Comparison of ENCODE assay signal across 12 cellular contexts in the genomic region with DNA sequence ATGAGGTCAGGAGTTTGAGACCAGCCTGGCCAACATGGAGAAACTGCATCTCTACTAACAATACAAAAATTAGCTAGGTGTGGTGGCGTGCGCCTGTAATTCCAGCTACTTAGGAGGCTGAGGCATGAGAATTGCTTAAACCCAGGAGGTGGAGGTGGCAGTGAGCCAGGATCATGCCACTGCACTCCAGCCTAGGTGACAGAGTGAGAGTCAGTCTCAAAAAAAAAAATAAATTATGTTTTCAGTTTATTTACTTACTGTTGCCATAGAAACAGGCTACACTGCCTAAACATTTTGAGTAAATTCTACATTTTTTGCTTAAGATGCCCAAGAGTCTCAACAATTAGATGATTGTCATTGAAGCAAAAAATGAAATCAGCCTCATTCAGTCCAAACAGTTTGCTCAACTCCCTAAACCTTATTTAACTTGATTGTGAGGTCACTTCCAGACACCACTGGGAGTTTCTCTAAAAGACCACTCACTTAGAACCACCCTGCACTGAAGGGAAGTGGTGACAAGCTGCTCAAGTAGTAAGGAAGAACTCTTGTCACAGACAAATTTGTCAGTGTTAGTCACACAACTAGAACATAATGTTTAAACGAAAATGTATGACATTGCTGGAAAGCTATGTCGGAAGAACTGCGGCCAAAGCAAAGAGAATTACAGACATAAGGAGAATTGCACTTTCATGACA. TPM values are rescaled to one million over a fixed set of nuclear protein-coding genes. Genes with fewer than 3 reads are reported as not detected.
DNase-seq lines count a peak whose midpoint lies in the region; ATAC-seq, FAIRE-seq and TF ChIP-seq lines count a peak whose summit lies in the region.
"Had no signal": no experiment of that assay in that cellular context is flagged by ENCODE, and none has a peak within 500 bp of the region (broad histone marks: within the 10 kb centered on the region; RNA-seq: fewer than 3 reads in every experiment).

No MANE protein-coding gene starts in this region.

- H3K27ac Mint-ChIP-seq in activated T-cell treated with anti-CD3 and anti-CD28 coated beads, Interleukin-2, amount 50 U/mL, for 72 hours: no peak overlapping the region

- no peaks in the 10 kb centered on the region for H3K9me1 ChIP-seq in keratinocyte (ENCODE audit: control insufficient read depth, extremely low read depth, insufficient read depth, low read length)

- in situ Hi-C loops in astrocyte of the cerebellum (cut with HindIII; ENCODE audit: low sequenced_read_pairs): no loop called here

- H3K79me2 ChIP-seq in keratinocyte (ENCODE audit: control insufficient read depth, insufficient read depth, low read length): no peaks in the 10 kb centered on the region

- WGBS in upper lobe of left lung, 2 donors: 57 to 62% methylated on average over 5 of the region's 5 CpGs

- H3K27ac ChIP-seq in keratinocyte (ENCODE audit: control insufficient read depth, insufficient read depth, low read length): peak overlapping the region; percentile 2
- peak overlapping the region in 3 of 4 donors; percentile 7 to 55 (median 23) for H3K27ac ChIP-seq in upper lobe of left lung

- no peak overlapping the region for H3K4me3 Mint-ChIP-seq in activated T-cell treated with anti-CD3 and anti-CD28 coated beads, Interleukin-2, amount 50 U/mL, for 72 hours
- H3K4me3 Mint-ChIP-seq: CD4-positive, alpha-beta memory T cell had no signal

- H3K36me3 ChIP-seq in keratinocyte (ENCODE audit: control insufficient read depth in 2 of 2, extremely low read depth in 1 of 2, insufficient read depth in 2 of 2, low read length in 2 of 2): no peaks in the 10 kb centered on the region
- H3K36me3 ChIP-seq in upper lobe of left lung: no peaks in the 10 kb centered on the region

- no peak overlapping the region for H3K9ac ChIP-seq in keratinocyte (ENCODE audit: control insufficient read depth, extremely low read depth, insufficient read depth, low read length)

- no peak for TF ChIP-seq POLR2A in upper lobe of left lung (IDR thresholded peaks at IDR 0.05)

- H3K27me3 Mint-ChIP-seq in activated T-cell treated with anti-CD3 and anti-CD28 coated beads, Interleukin-2, amount 50 U/mL, for 72 hours (ENCODE audit: low read depth): no peaks in the 10 kb centered on the region
- H3K27me3 Mint-ChIP-seq: CD4-positive, alpha-beta memory T cell had no signal

- H3K4me1 Mint-ChIP-seq in activated T-cell treated with anti-CD3 and anti-CD28 coated beads, Interleukin-2, amount 50 U/mL, for 72 hours (ENCODE audit: low read depth): no peaks in the 10 kb centered on the region

- ATAC-seq in activated T-cell treated with anti-CD3 and anti-CD28 coated beads, Interleukin-2, amount 50 U/mL, for 72 hours (replicated peaks in 1 of 2): peak; percentile 58 to 84
- ATAC-seq in upper lobe of left lung (ENCODE audit: low FRiP score in 2 of 2) (peak in 1 of 2 donors; percentile 92), omental fat pad (ENCODE audit: low FRiP score) (no peak)

- peaks cover 2 to 5% of the 10 kb centered on the region in 2 donors for H3K36me3 Mint-ChIP-seq in activated T-cell treated with anti-CD3 and anti-CD28 coated beads, Interleukin-2, amount 50 U/mL, for 72 hours (ENCODE audit: insufficient read depth in 2 of 2)
- H3K36me3 Mint-ChIP-seq: CD4-positive, alpha-beta memory T cell had no signal

- TF ChIP-seq CTCF in astrocyte of the cerebellum (IDR thresholded peaks at IDR 0.05; ENCODE audit: low read depth, low read length, missing control alignments) (no peak), keratinocyte (optimal IDR thresholded peaks at IDR 0.05 in 1 of 3, IDR thresholded peaks at IDR 0.05 in 1 of 3, conservative IDR thresholded peaks at IDR 0.05 in 1 of 3; ENCODE audit: extremely low read depth in 1 of 3, insufficient read depth in 2 of 3, low read length in 3 of 3) (no peak), upper lobe of left lung (IDR thresholded peaks at IDR 0.05) (no peak), omental fat pad (IDR thresholded peaks at IDR 0.05) (no peak)

- H3K27me3 ChIP-seq in keratinocyte (ENCODE audit: control insufficient read depth, extremely low read depth, insufficient read depth, low read length) (no peaks in the 10 kb centered on the region), upper lobe of left lung (no peaks in the 10 kb centered on the region)

- dilution Hi-C loops in keratinocyte (cut with MboI; ENCODE audit: extremely low pct_ligation_motif_present, low sequenced_read_pairs): no loop called here

- H4K20me1 ChIP-seq in keratinocyte (ENCODE audit: control insufficient read depth, extremely low read depth, insufficient read depth, low read length): no peaks in the 10 kb centered on the region

- H3K4me1 ChIP-seq in keratinocyte (ENCODE audit: control insufficient read depth, extremely low read depth, insufficient read depth, low read length) (peaks cover 20% of the 10 kb centered on the region), upper lobe of left lung (no peaks in the 10 kb centered on the region)

- H2AFZ ChIP-seq in keratinocyte (ENCODE audit: control insufficient read depth, low read length): no peak overlapping the region

- H3K4me2 ChIP-seq in keratinocyte (ENCODE audit: control insufficient read depth, extremely low read depth, insufficient read depth, low read depth, low read length): no peak overlapping the region

- no peak for DNase-seq in activated T-cell treated with anti-CD3 and anti-CD28 coated beads, Interleukin-2, amount 50 U/mL, for 72 hours
- DNase-seq in activated T-cell treated with anti-CD3 and anti-CD28 coated beads for 4 hours (no peak), astrocyte of the cerebellum (ENCODE audit: low read depth) (peak; percentile 16), keratinocyte (ENCODE audit: low read depth, low spot score) (no peak), upper lobe of left lung (no peak), SHP77 treated with DMSO at 0.1 percent for 48 hours (lab: John Stamatoyannopoulos, UW) (no peak), GM19238 (ENCODE audit: insufficient read length, low spot score) (no peak), omental fat pad (ENCODE audit: low spot score) (no peak)
- DNase-seq: activated CD4-positive, alpha-beta T cell treated with anti-CD3 and anti-CD28 coated beads for 4 hours; effector memory CD4-positive, alpha-beta T cell; posterior cingulate gyrus had no signal

- peaks cover 0 to 4% of the 10 kb centered on the region in 2 donors for H3K9me3 Mint-ChIP-seq in activated T-cell treated with anti-CD3 and anti-CD28 coated beads, Interleukin-2, amount 50 U/mL, for 72 hours

- no peaks in the 10 kb centered on the region for H3K9me3 ChIP-seq in keratinocyte (ENCODE audit: control insufficient read depth, low read depth, low read length)
- H3K9me3 ChIP-seq in upper lobe of left lung: no peaks in the 10 kb centered on the region

- no peak overlapping the region for H3K4me3 ChIP-seq in astrocyte of the cerebellum (ENCODE audit: low read depth, low read length)
- no peak overlapping the region for H3K4me3 ChIP-seq in keratinocyte (ENCODE audit: control insufficient read depth in 2 of 3, extremely low read depth in 1 of 3, insufficient read depth in 2 of 3, low read depth in 1 of 3, low read length in 3 of 3)
- no peak overlapping the region for H3K4me3 ChIP-seq in upper lobe of left lung

- no peak for TF ChIP-seq EP300 in upper lobe of left lung (IDR thresholded peaks at IDR 0.05)

- FAIRE-seq in keratinocyte (lab: Jason Lieb, UNC): peak; percentile 48

RNA-seq across cellular contexts. Expression of gene GNPNAT1, which starts 9.8 kb away (rescaled TPM):
- 10 to 100 TPM; 16.3 to 19.9 TPM for total RNA-seq in activated T-cell treated with anti-CD3 and anti-CD28 coated beads, Interleukin-2, amount 50 U/mL, for 72 hours
- 22.2 to 45.5 TPM (median 29.6 TPM) in 3 replicates for polyA plus RNA-seq in keratinocyte
- polyA plus RNA-seq in keratinocyte (2011; ENCODE audit: low read depth): 140 TPM
- 23.9 and 37.6 TPM in 2 replicates for polyA plus RNA-seq in keratinocyte (2011; cell fraction: cytosol; rRNA removed)
- 15.7 and 35.0 TPM in 2 replicates for polyA plus RNA-seq in keratinocyte (2011; cell fraction: nucleus; rRNA removed)
- polyA plus RNA-seq in keratinocyte (2012; ENCODE audit: low replicate concordance): 15.2 and 33.3 TPM in 2 replicates
- 13.1 to 19.0 TPM (median 18.3 TPM) in 3 replicates for polyA minus RNA-seq in keratinocyte
- polyA minus RNA-seq in keratinocyte (2011; cell fraction: cytosol; rRNA and poly(A)+ RNA removed): 26.1 TPM
- polyA minus RNA-seq in keratinocyte (2011; cell fraction: nucleus; rRNA and poly(A)+ RNA removed): 5.7 and 10.2 TPM in 2 replicates
- total RNA-seq in upper lobe of left lung (10 to 100 TPM in 3 of 6 donors, 1 to 10 TPM in 3; 2.1 to 18.8 (median 10.9) TPM), omental fat pad (10 to 100 TPM; 14.0 to 45.6 (median 14.9) TPM)
